ENCODE assay signal across 21 cellular contexts in the genomic region with DNA sequence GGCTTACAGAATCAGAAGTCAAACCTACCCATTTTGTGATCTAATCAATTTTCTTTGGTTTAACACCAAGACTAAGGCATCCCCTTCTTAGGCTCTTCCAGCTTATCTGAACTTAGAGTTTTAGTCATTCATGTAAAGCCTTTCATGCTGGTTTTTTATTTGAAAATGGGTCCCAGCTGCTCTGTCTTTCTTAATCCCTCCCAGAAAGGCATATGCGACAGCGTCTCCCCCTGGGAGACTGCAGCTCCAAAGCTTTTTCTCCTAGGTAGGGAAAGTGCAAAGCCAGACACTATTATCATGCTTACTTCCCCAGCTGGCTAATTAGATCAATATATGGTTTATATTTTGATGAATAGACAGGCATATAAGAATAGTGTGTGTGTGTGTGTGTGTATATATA.
"Had no signal": no experiment of that assay in that cellular context is flagged by ENCODE, and none has a peak within 500 bp of the region (broad histone marks: within the 10 kb centered on the region; RNA-seq: fewer than 3 reads in every experiment).

No MANE protein-coding gene starts in this region.

- H3K9me3 Mint-ChIP-seq: activated naive CD4-positive, alpha-beta T cell treated with anti-CD3 and anti-CD28 coated beads, Interleukin-2, amount 50 U/mL, for 72 hours; dendritic cell treated with granulocyte-macrophage colony-stimulating factor and Interleukin-4, amounts not matched to agents 40 ng/mL and 50 ng/mL, for 4 days; effector memory CD8-positive, alpha-beta T cell; mesothelial cell of epicardium; T-helper 1 cell treated with Interleukin-12 subunit alpha and Interleukin-12 subunit beta and Interleukin-4 antibody, amounts not matched to agents 30 μg/mL and 1 μg/mL, for 36 hours had no signal

- H3K9me3 ChIP-seq: tibial artery had no signal

- H3K27me3 Mint-ChIP-seq: dendritic cell treated with granulocyte-macrophage colony-stimulating factor and Interleukin-4, amounts not matched to agents 40 ng/mL and 50 ng/mL, for 4 days; effector memory CD8-positive, alpha-beta T cell; natural killer cell treated with Interleukin-12 subunit alpha and Interleukin-12 subunit beta and Interleukin-15 and Interleukin-18, amount 100 ng/mL, for 72 hours had no signal

- H3K27ac Mint-ChIP-seq: activated naive CD4-positive, alpha-beta T cell treated with anti-CD3 and anti-CD28 coated beads, Interleukin-2, amount 50 U/mL, for 72 hours; activated T-helper 1 cell treated with anti-CD3 and anti-CD28 coated beads, Interleukin-12 subunit alpha, Interleukin-12 subunit beta, Interleukin-2, Interleukin-4 antibody, amounts not matched to agents 30 ng/mL and 10 ng/mL and 1 ng/mL, durations not matched to agents 14 hours and 24 hours and 36 hours; dendritic cell treated with granulocyte-macrophage colony-stimulating factor and Interleukin-4, amounts not matched to agents 40 ng/mL and 50 ng/mL, for 4 days; effector memory CD8-positive, alpha-beta T cell; mesothelial cell of epicardium; natural killer cell treated with Interleukin-12 subunit alpha and Interleukin-12 subunit beta and Interleukin-15 and Interleukin-18, amount 100 ng/mL, for 72 hours; T-helper 1 cell treated with Interleukin-12 subunit alpha and Interleukin-12 subunit beta and Interleukin-4 antibody, amounts not matched to agents 30 μg/mL and 1 μg/mL, for 36 hours had no signal

- H3K4me3 Mint-ChIP-seq: activated T-helper 1 cell treated with anti-CD3 and anti-CD28 coated beads, Interleukin-12 subunit alpha, Interleukin-12 subunit beta, Interleukin-2, Interleukin-4 antibody, amounts not matched to agents 30 ng/mL and 10 ng/mL and 1 ng/mL, durations not matched to agents 14 hours and 24 hours and 36 hours; dendritic cell treated with granulocyte-macrophage colony-stimulating factor and Interleukin-4, amounts not matched to agents 40 ng/mL and 50 ng/mL, for 4 days; effector memory CD8-positive, alpha-beta T cell; mesothelial cell of epicardium; natural killer cell treated with Interleukin-12 subunit alpha and Interleukin-12 subunit beta and Interleukin-15 and Interleukin-18, amount 100 ng/mL, for 72 hours; T-helper 1 cell treated with Interleukin-12 subunit alpha and Interleukin-12 subunit beta and Interleukin-4 antibody, amounts not matched to agents 30 μg/mL and 1 μg/mL, for 36 hours had no signal

- H3K36me3 Mint-ChIP-seq: activated naive CD4-positive, alpha-beta T cell treated with anti-CD3 and anti-CD28 coated beads, Interleukin-2, amount 50 U/mL, for 72 hours; mesothelial cell of epicardium; natural killer cell treated with Interleukin-12 subunit alpha and Interleukin-12 subunit beta and Interleukin-15 and Interleukin-18, amount 100 ng/mL, for 72 hours had no signal

- H2AFZ ChIP-seq: hepatocyte had no signal

- H3K27ac ChIP-seq: hepatocyte, tibial artery had no signal

- H3K36me3 ChIP-seq: tibial artery had no signal

- ATAC-seq: activated naive CD4-positive, alpha-beta T cell treated with anti-CD3 and anti-CD28 coated beads, Interleukin-2, amount 50 U/mL, for 72 hours; effector memory CD8-positive, alpha-beta T cell; left lobe of liver; natural killer cell treated with Interleukin-12 subunit alpha and Interleukin-12 subunit beta and Interleukin-15 and Interleukin-18, amount 100 ng/mL, for 72 hours; stimulated activated naive CD8-positive, alpha-beta T cell treated with anti-CD3 and anti-CD28 coated beads, Interleukin-15, Interleukin-2, amounts not matched to agents 100 U/mL and 50 U/mL, for 24 hours had no signal

- H3K4me3 ChIP-seq: hepatocyte, lung, tibial artery had no signal

- H3K4me2 ChIP-seq: hepatocyte had no signal

- DNase-seq: activated CD4-positive, alpha-beta T cell treated with anti-CD3 and anti-CD28 coated beads, Interleukin-2, amount 50 U/mL, for 1 hour; activated CD4-positive, CD25-positive, alpha-beta regulatory T cell treated with anti-CD3 and anti-CD28 coated beads, Interleukin-2, amount 50 U/mL, for 72 hours; activated gamma-delta T cell treated with Interleukin-2 at 50 U/mL for 16 hours; effector memory CD8-positive, alpha-beta T cell; kidney; occipital lobe; posterior cingulate gyrus; stimulated activated CD4-positive, alpha-beta T cell treated with anti-CD3 and anti-CD28 coated beads, Interleukin-12 subunit alpha, Interleukin-12 subunit beta, amount 100 ng/mL, for 4 hours; stimulated activated CD4-positive, alpha-beta T cell treated with anti-CD3 and anti-CD28 coated beads, Interleukin-1b, Interleukin-23, amount 100 ng/mL, for 48 hours; stimulated activated naive CD8-positive, alpha-beta T cell treated with anti-CD3 and anti-CD28 coated beads, Interleukin-15, Interleukin-2, amounts not matched to agents 100 U/mL and 50 U/mL, for 24 hours; substantia nigra; tibial artery had no signal

- H3K79me2 ChIP-seq: hepatocyte had no signal

- H3K4me1 ChIP-seq: tibial artery had no signal

- H3K27me3 ChIP-seq: hepatocyte, tibial artery had no signal
